8 cellular contexts compared by ENCODE assay signal in genomic region chr13:71865858-71866172, GRCh38. TPM values are rescaled to one million over a fixed set of nuclear protein-coding genes. Genes with fewer than 3 reads are reported as not detected.
DNase-seq lines count a peak whose midpoint lies in the region; ATAC-seq and TF ChIP-seq lines count a peak whose summit lies in the region.

No MANE protein-coding gene starts in this region.

- H3K4me3 ChIP-seq in astrocyte of the cerebellum (ENCODE audit: low read depth, low read length) (peak overlapping the region; percentile 64), tibial nerve (peak overlapping the region; percentile 34 to 63 (median 54))

- peak; percentile 10 for DNase-seq in AG20443 (ENCODE audit: low spot score)
- no peak for DNase-seq in astrocyte of the cerebellum (ENCODE audit: low read depth)
- peak; percentile 48 for DNase-seq in left kidney (ENCODE audit: low read depth, low spot score)
- DNase-seq in tibial nerve (ENCODE audit: low spot score in 2 of 2) = no peak
- no peak for DNase-seq in ureter (ENCODE audit: low spot score)

- TF ChIP-seq CTCF in astrocyte of the cerebellum (IDR thresholded peaks at IDR 0.05; ENCODE audit: low read depth, low read length, missing control alignments) (no peak), tibial nerve (IDR thresholded peaks at IDR 0.05) (no peak)

- peak overlapping the region in 2 of 4 donors; percentile 73 to 75 for H3K27ac ChIP-seq in tibial nerve

- H3K9me3 ChIP-seq in tibial nerve = no peaks in the 10 kb centered on the region

- in situ Hi-C loops in astrocyte of the cerebellum (cut with HindIII; ENCODE audit: low sequenced_read_pairs) = no loop called here

- ATAC-seq in HG02852 (IDR thresholded peaks at IDR 0.05; ENCODE audit: unreplicated experiment) (peak; percentile 6), GM19452 (IDR thresholded peaks at IDR 0.05; ENCODE audit: unreplicated experiment) (no peak), GM18870 (IDR thresholded peaks at IDR 0.05; ENCODE audit: unreplicated experiment) (no peak)

- TF ChIP-seq POLR2A in tibial nerve (IDR thresholded peaks at IDR 0.05) = no peak

- H3K36me3 ChIP-seq in tibial nerve = no peaks in the 10 kb centered on the region

- no peak for TF ChIP-seq EP300 in tibial nerve (IDR thresholded peaks at IDR 0.05)

- H3K4me1 ChIP-seq in tibial nerve = peaks cover 0 to 40% (median 5%) of the 10 kb centered on the region in 4 donors

- peaks cover 0 to 30% of the 10 kb centered on the region in 2 donors for H3K27me3 ChIP-seq in tibial nerve

- WGBS in tibial nerve, 2 donors = 0 to 1% methylated on average over 10 to 18 of the region's 18 CpGs

RNA-seq across cellular contexts. Expression of gene DACH1, which starts 1.2 kb away (rescaled TPM):
- total RNA-seq in tibial nerve (1 to 10 TPM; 2.2 to 5.9 (median 2.8) TPM), ureter (10.4 TPM)

Comparison
In these comparisons a context has a peak if more than half of its experiments do, and no peak if none do; other contexts are left out.
1. DNase-seq: peak in AG20443 (single experiment) and left kidney (single experiment); none in astrocyte of the cerebellum (single experiment), tibial nerve (0 of 2) and ureter (single experiment).